Comparison of ENCODE assay signal across 1 cellular context in genomic region chr9:2809692-2810423, GRCh38.
TF ChIP-seq lines count a peak whose summit lies in the region.

No MANE protein-coding gene starts in this region.

TF ChIP-seq in A549, 52 proteins besides CTCF, POLR2A, EP300 and RAD21 (continued from another document):
- TF ChIP-seq HMGXB4 (CRISPR knock-in tag; IDR thresholded peaks at IDR 0.05; ENCODE audit: borderline replicate concordance) = no peak
- no peak for TF ChIP-seq PBX3 (IDR thresholded peaks at IDR 0.05)
- TF ChIP-seq EHF (CRISPR knock-in tag; IDR thresholded peaks at IDR 0.05) = no peak
- TF ChIP-seq FOSB (CRISPR knock-in tag; IDR thresholded peaks at IDR 0.05) = no peak
- TF ChIP-seq USF2 (IDR thresholded peaks at IDR 0.05) = no peak; the same call in 1 of the 2 replicates
- no peak for TF ChIP-seq NR3C1 (IDR thresholded peaks at IDR 0.05)
- TF ChIP-seq HDAC2 (IDR thresholded peaks at IDR 0.05) = no peak
- no peak for TF ChIP-seq MAFK (IDR thresholded peaks at IDR 0.05; ENCODE audit: partially characterized antibody)
- TF ChIP-seq E2F6 (IDR thresholded peaks at IDR 0.05; ENCODE audit: borderline replicate concordance, low read depth) = no peak
- no peak for TF ChIP-seq BHLHE40 (IDR thresholded peaks at IDR 0.05; ENCODE audit: low read depth, low read length)
- TF ChIP-seq SMC3 (IDR thresholded peaks at IDR 0.05) = peak; percentile 22; the same call in 1 of the 3 replicates
- TF ChIP-seq BCL3 (IDR thresholded peaks at IDR 0.05) = peak; percentile 87
- no peak for TF ChIP-seq RCOR1 (IDR thresholded peaks at IDR 0.05; ENCODE audit: low read depth, low read length)
- TF ChIP-seq HES2 (IDR thresholded peaks at IDR 0.05) = peak; percentile 57; the same call in 1 of the 2 replicates
- TF ChIP-seq JUNB (IDR thresholded peaks at IDR 0.05) = peak; percentile 90
- no peak for TF ChIP-seq ELK1 (IDR thresholded peaks at IDR 0.05; ENCODE audit: low read depth, low read length)
- TF ChIP-seq EHMT2 (IDR thresholded peaks at IDR 0.05; ENCODE audit: low read depth) = no peak
- no peak for TF ChIP-seq HOXB13 (CRISPR knock-in tag; IDR thresholded peaks at IDR 0.05; ENCODE audit: low read depth)
- no peak for TF ChIP-seq HOXA7 (CRISPR knock-in tag; IDR thresholded peaks at IDR 0.05)
- TF ChIP-seq CBX2 (IDR thresholded peaks at IDR 0.05; ENCODE audit: borderline replicate concordance, low read depth) = no peak
- peak; percentile 88 to 97; a peak in 4 of 5 replicates for TF ChIP-seq JUN (IDR thresholded peaks at IDR 0.05)
- TF ChIP-seq CHD2 (IDR thresholded peaks at IDR 0.05; ENCODE audit: low read length, partially characterized antibody) = no peak
- TF ChIP-seq MAX (IDR thresholded peaks at IDR 0.05) = peak; percentile 21; the same call in 1 of the 2 replicates
- no peak for TF ChIP-seq ATOH8 (CRISPR knock-in tag; IDR thresholded peaks at IDR 0.05; ENCODE audit: low read depth)
- no peak for TF ChIP-seq ZFP36 (IDR thresholded peaks at IDR 0.05; ENCODE audit: borderline replicate concordance, partially characterized antibody)
- TF ChIP-seq GATA3 (IDR thresholded peaks at IDR 0.05; ENCODE audit: borderline replicate concordance) = peak; percentile 73
- TF ChIP-seq FOSL2 (IDR thresholded peaks at IDR 0.05) = peak; percentile 65; the same call in 1 of the 2 replicates
- TF ChIP-seq FOSL2 (CRISPR knock-in tag; IDR thresholded peaks at IDR 0.05) = peak; percentile 45; the same call in 1 of the 2 replicates
- no peak for TF ChIP-seq RARB (CRISPR knock-in tag; IDR thresholded peaks at IDR 0.05)
